In the genomic region with DNA sequence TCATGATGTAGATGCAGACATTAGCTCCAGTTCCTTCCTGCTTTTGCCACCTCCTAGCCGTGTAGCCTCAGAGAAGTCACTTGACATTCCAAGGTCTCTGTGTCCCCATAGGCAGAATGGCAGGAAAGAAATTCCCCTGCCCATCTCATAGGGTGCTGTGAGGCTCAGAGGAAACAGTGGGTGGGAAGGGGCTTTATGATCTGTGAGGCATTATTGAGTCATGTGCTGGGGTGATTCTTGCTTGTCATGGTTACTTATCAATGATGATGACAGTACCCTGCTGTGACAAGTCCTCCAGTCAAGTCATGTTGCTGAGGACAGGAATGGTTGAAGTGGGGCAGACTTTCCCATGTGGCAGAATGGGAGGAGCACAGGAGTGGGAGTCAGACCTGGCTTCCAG, we compare ENCODE assay signal across 17 cellular contexts.
DNase-seq lines count a peak whose midpoint lies in the region; ATAC-seq and TF ChIP-seq lines count a peak whose summit lies in the region.
"Had no signal": no experiment of that assay in that cellular context is flagged by ENCODE, and none has a peak within 500 bp of the region (broad histone marks: within the 10 kb centered on the region; RNA-seq: fewer than 3 reads in every experiment).

No MANE protein-coding gene starts in this region.

- no peak overlapping the region for H3K27ac ChIP-seq in mesenchymal stem cell (ENCODE audit: low read length, poor library complexity, severe bottlenecking)
- H3K27ac ChIP-seq: RWPE1 had no signal

- no peak overlapping the region for H3K27ac Mint-ChIP-seq in activated T-cell treated with anti-CD3 and anti-CD28 coated beads, Interleukin-2, amount 50 U/mL, for 72 hours
- H3K27ac Mint-ChIP-seq in activated T-cell treated with anti-CD3 and anti-CD28 coated beads, Interleukin-2, amount 50 U/mL, for 24 hours: no peak overlapping the region
- peak overlapping the region; percentile 12 for H3K27ac Mint-ChIP-seq in activated naive CD8-positive, alpha-beta T cell treated with anti-CD3 and anti-CD28 coated beads for 36 hours
- H3K27ac Mint-ChIP-seq in natural killer cell: peak overlapping the region in 1 of 2 donors; percentile 74
- H3K27ac Mint-ChIP-seq in stimulated activated naive CD8-positive, alpha-beta T cell treated with anti-CD3 and anti-CD28 coated beads, Interleukin-15, amount 100 ng/mL, for 72 hours: peak overlapping the region in 1 of 2 donors; percentile 22

- H2BK15ac ChIP-seq in mesenchymal stem cell (ENCODE audit: low read depth, poor library complexity, severe bottlenecking): no peak overlapping the region

- peak; percentile 69 to 88 for ATAC-seq in activated T-cell treated with anti-CD3 and anti-CD28 coated beads, Interleukin-2, amount 50 U/mL, for 72 hours (replicated peaks in 1 of 2)
- ATAC-seq in natural killer cell (no peak), GM21381 (IDR thresholded peaks at IDR 0.05; ENCODE audit: unreplicated experiment) (no peak)
- peak; percentile 78 for ATAC-seq in stimulated activated naive CD8-positive, alpha-beta T cell treated with anti-CD3 and anti-CD28 coated beads, Interleukin-15, amount 100 ng/mL, for 72 hours
- ATAC-seq: Panc1 had no signal

- H4K8ac ChIP-seq in mesenchymal stem cell (ENCODE audit: low read length): no peak overlapping the region

- no peaks in the 10 kb centered on the region for H3K36me3 ChIP-seq in mesenchymal stem cell (ENCODE audit: control insufficient read depth in 1 of 2, insufficient read depth in 2 of 2, low read depth in 1 of 2, low read length in 2 of 2)

- no peak overlapping the region for H3K4me3 ChIP-seq in mesenchymal stem cell (ENCODE audit: insufficient read depth in 1 of 2, low read depth in 1 of 2, low read length in 2 of 2)

- no peaks in the 10 kb centered on the region for H3K36me3 Mint-ChIP-seq in activated T-cell treated with anti-CD3 and anti-CD28 coated beads, Interleukin-2, amount 50 U/mL, for 72 hours (ENCODE audit: insufficient read depth in 2 of 2)
- H3K36me3 Mint-ChIP-seq in activated T-cell treated with anti-CD3 and anti-CD28 coated beads, Interleukin-2, amount 50 U/mL, for 24 hours (ENCODE audit: low read depth): no peaks in the 10 kb centered on the region
- H3K36me3 Mint-ChIP-seq in activated naive CD8-positive, alpha-beta T cell treated with anti-CD3 and anti-CD28 coated beads for 36 hours: no peaks in the 10 kb centered on the region
- H3K36me3 Mint-ChIP-seq in natural killer cell: peaks cover 14% of the 10 kb centered on the region

- H3K4me3 Mint-ChIP-seq in activated T-cell treated with anti-CD3 and anti-CD28 coated beads, Interleukin-2, amount 50 U/mL, for 72 hours: no peak overlapping the region
- no peak overlapping the region for H3K4me3 Mint-ChIP-seq in activated T-cell treated with anti-CD3 and anti-CD28 coated beads, Interleukin-2, amount 50 U/mL, for 24 hours
- no peak overlapping the region for H3K4me3 Mint-ChIP-seq in activated naive CD8-positive, alpha-beta T cell treated with anti-CD3 and anti-CD28 coated beads for 36 hours
- H3K4me3 Mint-ChIP-seq in natural killer cell: peak overlapping the region; percentile 74
- no peak overlapping the region for H3K4me3 Mint-ChIP-seq in stimulated activated naive CD8-positive, alpha-beta T cell treated with anti-CD3 and anti-CD28 coated beads, Interleukin-15, amount 100 ng/mL, for 72 hours

- H3K79me1 ChIP-seq in mesenchymal stem cell (replicated peaks; ENCODE audit: low read length, poor library complexity, severe bottlenecking): no peaks in the 10 kb centered on the region

- H3K18ac ChIP-seq in mesenchymal stem cell (ENCODE audit: low read depth in 1 of 2, low read length in 2 of 2): no peak overlapping the region

- no peak overlapping the region for H2BK12ac ChIP-seq in mesenchymal stem cell (ENCODE audit: low read length in 2 of 2)

- H3K9ac ChIP-seq in mesenchymal stem cell (ENCODE audit: low read length): no peak overlapping the region

- intact Hi-C loops in natural killer cell (cut with micrococcal nuclease): no loop called here

- H4K91ac ChIP-seq in mesenchymal stem cell (ENCODE audit: low read length): no peak overlapping the region

- no peaks in the 10 kb centered on the region for H3K4me1 ChIP-seq in mesenchymal stem cell (ENCODE audit: control insufficient read depth, insufficient read depth, low read depth, low read length)

- H3K4ac ChIP-seq in mesenchymal stem cell (ENCODE audit: low read depth in 1 of 2, low read length in 2 of 2): no peak overlapping the region

- H3K9me3 ChIP-seq in mesenchymal stem cell (ENCODE audit: control insufficient read depth, low read length): peaks cover 2% of the 10 kb centered on the region

- H2BK5ac ChIP-seq in mesenchymal stem cell (ENCODE audit: low read depth, low read length, poor library complexity, severe bottlenecking): no peak overlapping the region

- DNase-seq in activated T-cell treated with anti-CD3 and anti-CD28 coated beads, Interleukin-2, amount 50 U/mL, for 72 hours: peak in 1 of 2 donors; percentile 12
- DNase-seq in activated T-cell treated with anti-CD3 and anti-CD28 coated beads, Interleukin-2, amount 50 U/mL, for 24 hours: no peak
- no peak for DNase-seq in activated naive CD8-positive, alpha-beta T cell treated with anti-CD3 and anti-CD28 coated beads for 36 hours
- DNase-seq in natural killer cell: no peak
- DNase-seq in stimulated activated naive CD8-positive, alpha-beta T cell treated with anti-CD3 and anti-CD28 coated beads, Interleukin-15, amount 100 ng/mL, for 72 hours: no peak
- DNase-seq in HK-2 (ENCODE audit: unreplicated experiment): no peak
- DNase-seq in mesenchymal stem cell: no peak
- DNase-seq: NCI-H1092, NCI-H1417 treated with DMSO at 0.1 percent for 48 hours, NCI-H1694 treated with DMSO at 0.1 percent for 48 hours, NCI-H2081, NCI-H2227 treated with DMSO at 0.1 percent for 48 hours, NCI-H526 treated with DMSO at 0.1 percent for 48 hours, SHP77 had no signal

- peaks cover 1 to 8% of the 10 kb centered on the region in 2 donors for H3K9me3 Mint-ChIP-seq in activated T-cell treated with anti-CD3 and anti-CD28 coated beads, Interleukin-2, amount 50 U/mL, for 72 hours
- H3K9me3 Mint-ChIP-seq in activated T-cell treated with anti-CD3 and anti-CD28 coated beads, Interleukin-2, amount 50 U/mL, for 24 hours: no peaks in the 10 kb centered on the region
- H3K9me3 Mint-ChIP-seq in activated naive CD8-positive, alpha-beta T cell treated with anti-CD3 and anti-CD28 coated beads for 36 hours: peaks cover 11% of the 10 kb centered on the region
- peaks cover 0 to 4% of the 10 kb centered on the region in 2 donors for H3K9me3 Mint-ChIP-seq in natural killer cell
- peaks cover 7 to 13% of the 10 kb centered on the region in 2 donors for H3K9me3 Mint-ChIP-seq in stimulated activated naive CD8-positive, alpha-beta T cell treated with anti-CD3 and anti-CD28 coated beads, Interleukin-15, amount 100 ng/mL, for 72 hours

- H3K27me3 ChIP-seq in mesenchymal stem cell (ENCODE audit: control insufficient read depth in 1 of 2, insufficient read depth in 1 of 2, low read length in 2 of 2): peaks cover 0 to 5% of the 10 kb centered on the region in 2 experiments

- no peak overlapping the region for H2BK120ac ChIP-seq in mesenchymal stem cell (ENCODE audit: low read depth, low read length)

- H3K23ac ChIP-seq in mesenchymal stem cell (ENCODE audit: low read length in 2 of 2): no peak overlapping the region

- no peak for TF ChIP-seq CTCF in natural killer cell (IDR thresholded peaks at IDR 0.05)

- peaks cover 12% of the 10 kb centered on the region for H3K4me1 Mint-ChIP-seq in activated T-cell treated with anti-CD3 and anti-CD28 coated beads, Interleukin-2, amount 50 U/mL, for 72 hours (ENCODE audit: low read depth)
- H3K4me1 Mint-ChIP-seq in activated T-cell treated with anti-CD3 and anti-CD28 coated beads, Interleukin-2, amount 50 U/mL, for 24 hours (ENCODE audit: low read depth): peaks cover 13% of the 10 kb centered on the region
- peaks cover 19% of the 10 kb centered on the region for H3K4me1 Mint-ChIP-seq in activated naive CD8-positive, alpha-beta T cell treated with anti-CD3 and anti-CD28 coated beads for 36 hours
- peaks cover 36 to 38% of the 10 kb centered on the region in 2 donors for H3K4me1 Mint-ChIP-seq in natural killer cell
- peaks cover 20% of the 10 kb centered on the region for H3K4me1 Mint-ChIP-seq in stimulated activated naive CD8-positive, alpha-beta T cell treated with anti-CD3 and anti-CD28 coated beads, Interleukin-15, amount 100 ng/mL, for 72 hours

- 91% methylated on average over 1 of the region's 1 CpG for WGBS in mesenchymal stem cell

- H3K14ac ChIP-seq in mesenchymal stem cell (ENCODE audit: low read length in 2 of 2): no peak overlapping the region

- H3K27me3 Mint-ChIP-seq in activated T-cell treated with anti-CD3 and anti-CD28 coated beads, Interleukin-2, amount 50 U/mL, for 72 hours (ENCODE audit: low read depth): peaks cover 26% of the 10 kb centered on the region
- peaks cover 23% of the 10 kb centered on the region for H3K27me3 Mint-ChIP-seq in activated T-cell treated with anti-CD3 and anti-CD28 coated beads, Interleukin-2, amount 50 U/mL, for 24 hours
- H3K27me3 Mint-ChIP-seq in activated naive CD8-positive, alpha-beta T cell treated with anti-CD3 and anti-CD28 coated beads for 36 hours: no peaks in the 10 kb centered on the region
- H3K27me3 Mint-ChIP-seq in natural killer cell (ENCODE audit: low read depth in 2 of 2): peaks cover 2 to 10% of the 10 kb centered on the region in 2 donors
- peaks cover 43% of the 10 kb centered on the region for H3K27me3 Mint-ChIP-seq in stimulated activated naive CD8-positive, alpha-beta T cell treated with anti-CD3 and anti-CD28 coated beads, Interleukin-15, amount 100 ng/mL, for 72 hours

- no peak overlapping the region for H2AFZ ChIP-seq in mesenchymal stem cell (ENCODE audit: low read depth, low read length)

- no peak overlapping the region for H2AK5ac ChIP-seq in mesenchymal stem cell (ENCODE audit: low read length, severe bottlenecking)

- H3K4me2 ChIP-seq in mesenchymal stem cell (ENCODE audit: low read length, poor library complexity, severe bottlenecking): no peak overlapping the region

Comparison
In these comparisons a context has a peak if more than half of its experiments do, and no peak if none do; other contexts are left out.
1. ATAC-seq: peak in activated T-cell treated with anti-CD3 and anti-CD28 coated beads, Interleukin-2, amount 50 U/mL, for 72 hours (2 of 2) and stimulated activated naive CD8-positive, alpha-beta T cell treated with anti-CD3 and anti-CD28 coated beads, Interleukin-15, amount 100 ng/mL, for 72 hours (single experiment); none in natural killer cell (0 of 3) and GM21381 (single experiment).